ENCODE assay signal across 1 cellular context in the genomic region with DNA sequence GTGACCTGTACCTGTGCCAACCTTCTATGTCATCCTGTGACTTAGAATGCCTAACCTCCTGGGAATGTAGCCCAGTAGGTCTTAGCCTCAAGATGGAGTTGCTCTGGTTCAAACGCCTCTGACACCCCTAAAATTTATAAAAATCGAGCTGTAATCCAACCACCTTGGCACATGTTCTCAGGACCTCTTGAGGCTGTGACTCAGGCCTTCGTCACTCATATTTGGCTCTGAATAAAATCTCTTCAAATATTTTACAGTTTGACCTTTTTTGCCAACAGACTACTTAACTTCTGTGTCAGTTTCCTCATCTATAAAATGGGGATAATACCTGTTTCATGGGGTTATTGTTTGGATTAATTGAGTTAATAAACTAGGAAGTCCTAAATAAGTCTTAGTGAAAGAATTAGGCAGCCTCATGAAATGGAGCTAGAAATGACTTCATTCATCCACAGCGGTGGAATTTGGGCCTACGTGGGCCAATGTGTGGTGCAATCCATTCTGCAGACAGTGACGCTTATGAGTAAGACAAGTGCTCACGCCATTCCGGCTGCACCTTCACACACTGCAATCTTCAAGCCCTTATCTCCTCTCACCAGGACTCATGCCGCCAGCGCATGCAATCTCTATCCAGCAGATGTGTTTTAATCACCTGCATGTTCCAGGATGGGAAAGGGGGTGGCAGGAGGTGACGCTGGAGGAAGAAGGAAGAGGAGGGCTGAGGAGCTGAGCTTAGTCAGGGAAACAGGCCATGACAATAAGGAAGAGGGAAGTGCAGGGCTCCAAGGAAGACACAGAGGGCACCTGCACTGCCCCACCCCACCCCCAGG.
A peak's percentile ranks its signal among the peaks of the same experiment; 100 is the strongest.
TF ChIP-seq lines count a peak whose summit lies in the region.

No MANE protein-coding gene starts in this region.

TF ChIP-seq in K562, 482 proteins besides CTCF, POLR2A, EP300 and RAD21 (continued from another document and continues in another):
- TF ChIP-seq, protein P1, sequence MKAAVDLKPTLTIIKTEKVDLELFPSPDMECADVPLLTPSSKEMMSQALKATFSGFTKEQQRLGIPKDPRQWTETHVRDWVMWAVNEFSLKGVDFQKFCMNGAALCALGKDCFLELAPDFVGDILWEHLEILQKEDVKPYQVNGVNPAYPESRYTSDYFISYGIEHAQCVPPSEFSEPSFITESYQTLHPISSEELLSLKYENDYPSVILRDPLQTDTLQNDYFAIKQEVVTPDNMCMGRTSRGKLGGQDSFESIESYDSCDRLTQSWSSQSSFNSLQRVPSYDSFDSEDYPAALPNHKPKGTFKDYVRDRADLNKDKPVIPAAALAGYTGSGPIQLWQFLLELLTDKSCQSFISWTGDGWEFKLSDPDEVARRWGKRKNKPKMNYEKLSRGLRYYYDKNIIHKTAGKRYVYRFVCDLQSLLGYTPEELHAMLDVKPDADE (conservative IDR thresholded peaks at IDR 0.05; ENCODE audit: control insufficient read depth, low read depth, low read length): peak; percentile 80
- TF ChIP-seq, protein P2, sequence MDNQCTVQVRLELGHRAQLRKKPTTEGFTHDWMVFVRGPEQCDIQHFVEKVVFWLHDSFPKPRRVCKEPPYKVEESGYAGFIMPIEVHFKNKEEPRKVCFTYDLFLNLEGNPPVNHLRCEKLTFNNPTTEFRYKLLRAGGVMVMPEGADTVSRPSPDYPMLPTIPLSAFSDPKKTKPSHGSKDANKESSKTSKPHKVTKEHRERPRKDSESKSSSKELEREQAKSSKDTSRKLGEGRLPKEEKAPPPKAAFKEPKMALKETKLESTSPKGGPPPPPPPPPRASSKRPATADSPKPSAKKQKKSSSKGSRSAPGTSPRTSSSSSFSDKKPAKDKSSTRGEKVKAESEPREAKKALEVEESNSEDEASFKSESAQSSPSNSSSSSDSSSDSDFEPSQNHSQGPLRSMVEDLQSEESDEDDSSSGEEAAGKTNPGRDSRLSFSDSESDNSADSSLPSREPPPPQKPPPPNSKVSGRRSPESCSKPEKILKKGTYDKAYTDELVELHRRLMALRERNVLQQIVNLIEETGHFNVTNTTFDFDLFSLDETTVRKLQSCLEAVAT (IDR thresholded peaks at IDR 0.05): peak in 1 of 2 experiments; percentile 53; a peak in 1 of 4 replicates
- TF ChIP-seq, protein P3, sequence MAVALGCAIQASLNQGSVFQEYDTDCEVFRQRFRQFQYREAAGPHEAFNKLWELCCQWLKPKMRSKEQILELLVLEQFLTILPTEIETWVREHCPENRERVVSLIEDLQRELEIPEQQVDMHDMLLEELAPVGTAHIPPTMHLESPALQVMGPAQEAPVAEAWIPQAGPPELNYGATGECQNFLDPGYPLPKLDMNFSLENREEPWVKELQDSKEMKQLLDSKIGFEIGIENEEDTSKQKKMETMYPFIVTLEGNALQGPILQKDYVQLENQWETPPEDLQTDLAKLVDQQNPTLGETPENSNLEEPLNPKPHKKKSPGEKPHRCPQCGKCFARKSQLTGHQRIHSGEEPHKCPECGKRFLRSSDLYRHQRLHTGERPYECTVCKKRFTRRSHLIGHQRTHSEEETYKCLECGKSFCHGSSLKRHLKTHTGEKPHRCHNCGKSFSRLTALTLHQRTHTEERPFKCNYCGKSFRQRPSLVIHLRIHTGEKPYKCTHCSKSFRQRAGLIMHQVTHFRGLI (CRISPR knock-in tag; IDR thresholded peaks at IDR 0.05): peak; percentile 91
- TF ChIP-seq ZBED1 (IDR thresholded peaks at IDR 0.05): peak; percentile 96
- peak; percentile 43 for TF ChIP-seq NFE2L1 (tag; IDR thresholded peaks at IDR 0.05; ENCODE audit: borderline replicate concordance, low read depth)
- peak; percentile 91 for TF ChIP-seq MBD2 (IDR thresholded peaks at IDR 0.05; ENCODE audit: borderline replicate concordance, low read depth)
- TF ChIP-seq KDM4B (IDR thresholded peaks at IDR 0.05; ENCODE audit: borderline replicate concordance in 2 of 2, low read depth in 1 of 2): no peak
- TF ChIP-seq ZNF274 (IDR thresholded peaks at IDR 0.05; ENCODE audit: borderline replicate concordance, low read depth, low read length): peak; percentile 73; the same call in 1 of the 2 replicates
- TF ChIP-seq, protein P4, sequence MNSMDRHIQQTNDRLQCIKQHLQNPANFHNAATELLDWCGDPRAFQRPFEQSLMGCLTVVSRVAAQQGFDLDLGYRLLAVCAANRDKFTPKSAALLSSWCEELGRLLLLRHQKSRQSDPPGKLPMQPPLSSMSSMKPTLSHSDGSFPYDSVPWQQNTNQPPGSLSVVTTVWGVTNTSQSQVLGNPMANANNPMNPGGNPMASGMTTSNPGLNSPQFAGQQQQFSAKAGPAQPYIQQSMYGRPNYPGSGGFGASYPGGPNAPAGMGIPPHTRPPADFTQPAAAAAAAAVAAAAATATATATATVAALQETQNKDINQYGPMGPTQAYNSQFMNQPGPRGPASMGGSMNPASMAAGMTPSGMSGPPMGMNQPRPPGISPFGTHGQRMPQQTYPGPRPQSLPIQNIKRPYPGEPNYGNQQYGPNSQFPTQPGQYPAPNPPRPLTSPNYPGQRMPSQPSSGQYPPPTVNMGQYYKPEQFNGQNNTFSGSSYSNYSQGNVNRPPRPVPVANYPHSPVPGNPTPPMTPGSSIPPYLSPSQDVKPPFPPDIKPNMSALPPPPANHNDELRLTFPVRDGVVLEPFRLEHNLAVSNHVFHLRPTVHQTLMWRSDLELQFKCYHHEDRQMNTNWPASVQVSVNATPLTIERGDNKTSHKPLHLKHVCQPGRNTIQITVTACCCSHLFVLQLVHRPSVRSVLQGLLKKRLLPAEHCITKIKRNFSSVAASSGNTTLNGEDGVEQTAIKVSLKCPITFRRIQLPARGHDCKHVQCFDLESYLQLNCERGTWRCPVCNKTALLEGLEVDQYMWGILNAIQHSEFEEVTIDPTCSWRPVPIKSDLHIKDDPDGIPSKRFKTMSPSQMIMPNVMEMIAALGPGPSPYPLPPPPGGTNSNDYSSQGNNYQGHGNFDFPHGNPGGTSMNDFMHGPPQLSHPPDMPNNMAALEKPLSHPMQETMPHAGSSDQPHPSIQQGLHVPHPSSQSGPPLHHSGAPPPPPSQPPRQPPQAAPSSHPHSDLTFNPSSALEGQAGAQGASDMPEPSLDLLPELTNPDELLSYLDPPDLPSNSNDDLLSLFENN (IDR thresholded peaks at IDR 0.05; ENCODE audit: low read depth in 2 of 2, low read length in 2 of 2): peak in 1 of 2 experiments; percentile 99; a peak in 2 of 4 replicates
- peak; percentile 73; the same call in 1 of the 2 replicates for TF ChIP-seq ZNF696 (CRISPR knock-in tag; conservative IDR thresholded peaks at IDR 0.05)
- TF ChIP-seq ZNF75A (CRISPR knock-in tag; IDR thresholded peaks at IDR 0.05): peak; percentile 61; the same call in 1 of the 2 replicates
- peak; percentile 98 for TF ChIP-seq BHLHE40 (IDR thresholded peaks at IDR 0.05; ENCODE audit: low read length)
- peak; percentile 93 for TF ChIP-seq RBM25 (IDR thresholded peaks at IDR 0.05; ENCODE audit: low read depth, low read length, severe bottlenecking)
- no peak for TF ChIP-seq POLR2B (IDR thresholded peaks at IDR 0.05; ENCODE audit: low read depth, partially characterized antibody)
- TF ChIP-seq, protein P5, sequence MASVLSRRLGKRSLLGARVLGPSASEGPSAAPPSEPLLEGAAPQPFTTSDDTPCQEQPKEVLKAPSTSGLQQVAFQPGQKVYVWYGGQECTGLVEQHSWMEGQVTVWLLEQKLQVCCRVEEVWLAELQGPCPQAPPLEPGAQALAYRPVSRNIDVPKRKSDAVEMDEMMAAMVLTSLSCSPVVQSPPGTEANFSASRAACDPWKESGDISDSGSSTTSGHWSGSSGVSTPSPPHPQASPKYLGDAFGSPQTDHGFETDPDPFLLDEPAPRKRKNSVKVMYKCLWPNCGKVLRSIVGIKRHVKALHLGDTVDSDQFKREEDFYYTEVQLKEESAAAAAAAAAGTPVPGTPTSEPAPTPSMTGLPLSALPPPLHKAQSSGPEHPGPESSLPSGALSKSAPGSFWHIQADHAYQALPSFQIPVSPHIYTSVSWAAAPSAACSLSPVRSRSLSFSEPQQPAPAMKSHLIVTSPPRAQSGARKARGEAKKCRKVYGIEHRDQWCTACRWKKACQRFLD (CRISPR knock-in tag; IDR thresholded peaks at IDR 0.05): peak; percentile 97
- peak; percentile 93 for TF ChIP-seq HIVEP1 (CRISPR knock-in tag; IDR thresholded peaks at IDR 0.05)
- TF ChIP-seq NCOA1 (IDR thresholded peaks at IDR 0.05; ENCODE audit: low read depth): peak; percentile 95
- peak; percentile 90 for TF ChIP-seq EGR1 (conservative IDR thresholded peaks at IDR 0.05)
- TF ChIP-seq, protein P6, sequence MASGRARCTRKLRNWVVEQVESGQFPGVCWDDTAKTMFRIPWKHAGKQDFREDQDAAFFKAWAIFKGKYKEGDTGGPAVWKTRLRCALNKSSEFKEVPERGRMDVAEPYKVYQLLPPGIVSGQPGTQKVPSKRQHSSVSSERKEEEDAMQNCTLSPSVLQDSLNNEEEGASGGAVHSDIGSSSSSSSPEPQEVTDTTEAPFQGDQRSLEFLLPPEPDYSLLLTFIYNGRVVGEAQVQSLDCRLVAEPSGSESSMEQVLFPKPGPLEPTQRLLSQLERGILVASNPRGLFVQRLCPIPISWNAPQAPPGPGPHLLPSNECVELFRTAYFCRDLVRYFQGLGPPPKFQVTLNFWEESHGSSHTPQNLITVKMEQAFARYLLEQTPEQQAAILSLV (tag; IDR thresholded peaks at IDR 0.05): peak; percentile 86
- peak; percentile 91 for TF ChIP-seq MYNN (IDR thresholded peaks at IDR 0.05)
- TF ChIP-seq MYNN (CRISPR knock-in tag; IDR thresholded peaks at IDR 0.05): no peak
- TF ChIP-seq ZZZ3 (IDR thresholded peaks at IDR 0.05): no peak
- no peak for TF ChIP-seq HEY1 (CRISPR knock-in tag; IDR thresholded peaks at IDR 0.05; ENCODE audit: borderline replicate concordance)
- 0 out of 2 replicates have a peak, but pooled peaks have one; percentile 63 for TF ChIP-seq KLF1 (tag; IDR thresholded peaks at IDR 0.05)
- peak; percentile 30; the same call in 1 of the 2 replicates for TF ChIP-seq HCFC1 (IDR thresholded peaks at IDR 0.05; ENCODE audit: low read depth, low read length)
- peak; percentile 97 for TF ChIP-seq SMARCE1 (IDR thresholded peaks at IDR 0.05)
- TF ChIP-seq PPARD (CRISPR knock-in tag; IDR thresholded peaks at IDR 0.05): peak; percentile 77; the same call in 1 of the 2 replicates
- peak; percentile 96 for TF ChIP-seq ADNP (tag; IDR thresholded peaks at IDR 0.05)
- peak; percentile 90 for TF ChIP-seq BACH1 (tag; IDR thresholded peaks at IDR 0.05)
- peak; percentile 94 to 99 for TF ChIP-seq ETV6 (IDR thresholded peaks at IDR 0.05; ENCODE audit: borderline replicate concordance in 1 of 2, low read depth in 2 of 2, low read length in 1 of 2)
- no peak for TF ChIP-seq ETV6 (CRISPR knock-in tag; IDR thresholded peaks at IDR 0.05; ENCODE audit: borderline replicate concordance)
- no peak for TF ChIP-seq ATF1 (CRISPR knock-in tag; IDR thresholded peaks at IDR 0.05)
- peak; percentile 96 for TF ChIP-seq ATF1 (tag; IDR thresholded peaks at IDR 0.05)
- peak; percentile 7 for TF ChIP-seq KDM5B (IDR thresholded peaks at IDR 0.05; ENCODE audit: insufficient replicate concordance, low read depth, low read length)
- TF ChIP-seq, protein P7, sequence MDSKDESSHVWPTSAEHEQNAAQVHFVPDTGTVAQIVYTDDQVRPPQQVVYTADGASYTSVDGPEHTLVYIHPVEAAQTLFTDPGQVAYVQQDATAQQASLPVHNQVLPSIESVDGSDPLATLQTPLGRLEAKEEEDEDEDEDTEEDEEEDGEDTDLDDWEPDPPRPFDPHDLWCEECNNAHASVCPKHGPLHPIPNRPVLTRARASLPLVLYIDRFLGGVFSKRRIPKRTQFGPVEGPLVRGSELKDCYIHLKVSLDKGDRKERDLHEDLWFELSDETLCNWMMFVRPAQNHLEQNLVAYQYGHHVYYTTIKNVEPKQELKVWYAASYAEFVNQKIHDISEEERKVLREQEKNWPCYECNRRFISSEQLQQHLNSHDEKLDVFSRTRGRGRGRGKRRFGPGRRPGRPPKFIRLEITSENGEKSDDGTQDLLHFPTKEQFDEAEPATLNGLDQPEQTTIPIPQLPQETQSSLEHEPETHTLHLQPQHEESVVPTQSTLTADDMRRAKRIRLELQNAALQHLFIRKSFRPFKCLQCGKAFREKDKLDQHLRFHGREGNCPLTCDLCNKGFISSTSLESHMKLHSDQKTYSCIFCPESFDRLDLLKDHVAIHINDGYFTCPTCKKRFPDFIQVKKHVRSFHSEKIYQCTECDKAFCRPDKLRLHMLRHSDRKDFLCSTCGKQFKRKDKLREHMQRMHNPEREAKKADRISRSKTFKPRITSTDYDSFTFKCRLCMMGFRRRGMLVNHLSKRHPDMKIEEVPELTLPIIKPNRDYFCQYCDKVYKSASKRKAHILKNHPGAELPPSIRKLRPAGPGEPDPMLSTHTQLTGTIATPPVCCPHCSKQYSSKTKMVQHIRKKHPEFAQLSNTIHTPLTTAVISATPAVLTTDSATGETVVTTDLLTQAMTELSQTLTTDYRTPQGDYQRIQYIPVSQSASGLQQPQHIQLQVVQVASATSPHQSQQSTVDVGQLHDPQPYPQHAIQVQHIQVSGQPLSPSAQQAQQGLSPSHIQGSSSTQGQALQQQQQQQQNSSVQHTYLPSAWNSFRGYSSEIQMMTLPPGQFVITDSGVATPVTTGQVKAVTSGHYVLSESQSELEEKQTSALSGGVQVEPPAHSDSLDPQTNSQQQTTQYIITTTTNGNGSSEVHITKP (IDR thresholded peaks at IDR 0.05; ENCODE audit: partially characterized antibody): peak; percentile 76
